Comparison of ENCODE assay signal across 8 cellular contexts in genomic region chr6:154229796-154230195, GRCh38.
DNase-seq lines count a peak whose midpoint lies in the region; ATAC-seq and TF ChIP-seq lines count a peak whose summit lies in the region.

No MANE protein-coding gene starts in this region.

- in situ Hi-C loops in G401 (cut with HindIII; ENCODE audit: low sequenced_read_pairs), result no loop called here

- H3K4me3 ChIP-seq in ovary (no peak overlapping the region), H7 (ENCODE audit: insufficient read depth, low read depth, low read length) (no peak overlapping the region)

- TF ChIP-seq CTCF in CD14-positive monocyte (IDR thresholded peaks at IDR 0.05) (no peak), ovary (IDR thresholded peaks at IDR 0.05) (no peak)

- H3K9me3 Mint-ChIP-seq in CD14-positive monocyte, result peaks cover 0 to 3% (median 0%) of the 10 kb centered on the region in 7 donors
- no peaks in the 10 kb centered on the region for H3K9me3 Mint-ChIP-seq in activated naive CD8-positive, alpha-beta T cell (ENCODE audit: low read depth)

- DNase-seq in CD14-positive monocyte (ENCODE audit: low spot score) (no peak), ovary (no peak), DMS53 treated with DMSO at 0.1 percent for 48 hours (lab: John Stamatoyannopoulos, UW; ENCODE audit: unreplicated experiment) (no peak), H7 (no peak), G401 (ENCODE audit: low spot score) (no peak)

- H3K27ac Mint-ChIP-seq in CD14-positive monocyte, result peak overlapping the region in 4 of 7 donors; percentile 49 to 72 (median 58)
- H3K27ac Mint-ChIP-seq in activated naive CD8-positive, alpha-beta T cell, result peak overlapping the region; percentile 86

- H3K27me3 Mint-ChIP-seq in CD14-positive monocyte (ENCODE audit: low read depth in 3 of 3), result no peaks in the 10 kb centered on the region
- no peaks in the 10 kb centered on the region for H3K27me3 Mint-ChIP-seq in activated naive CD8-positive, alpha-beta T cell

- ATAC-seq in GM21381 (IDR thresholded peaks at IDR 0.05; ENCODE audit: unreplicated experiment) (peak; percentile 68), HG03575 (IDR thresholded peaks at IDR 0.05; ENCODE audit: extremely low read depth, insufficient number of reproducible peaks, low FRiP score, unreplicated experiment) (peak; percentile 40)

- intact Hi-C loops in CD14-positive monocyte (cut with micrococcal nuclease), result no loop called here
- intact Hi-C loops in ovary (cut with DNase I), result no loop called here

- no peaks in the 10 kb centered on the region for H3K36me3 ChIP-seq in ovary
- H3K36me3 ChIP-seq in H7 (replicated peaks; ENCODE audit: control insufficient read depth, insufficient read depth, low read length), result no peaks in the 10 kb centered on the region

- no peak for TF ChIP-seq POLR2A in ovary (IDR thresholded peaks at IDR 0.05)

- TF ChIP-seq EP300 in ovary (IDR thresholded peaks at IDR 0.05), result no peak

- no peaks in the 10 kb centered on the region for H3K27me3 ChIP-seq in ovary
- H3K27me3 ChIP-seq in H7 (ENCODE audit: control insufficient read depth, insufficient read depth, low read length), result no peaks in the 10 kb centered on the region

- no peaks in the 10 kb centered on the region for H3K4me1 ChIP-seq in ovary (ENCODE audit: insufficient read depth)

- H3K27ac ChIP-seq in ovary, result no peak overlapping the region

- H3K36me3 Mint-ChIP-seq in CD14-positive monocyte, result peaks cover 30 to 49% of the 10 kb centered on the region in 2 donors
- H3K36me3 Mint-ChIP-seq in activated naive CD8-positive, alpha-beta T cell, result peaks cover 13% of the 10 kb centered on the region

- peak overlapping the region; percentile 61 to 66 for H3K4me3 Mint-ChIP-seq in CD14-positive monocyte
- H3K4me3 Mint-ChIP-seq in activated naive CD8-positive, alpha-beta T cell, result peak overlapping the region; percentile 57

- H3K9me3 ChIP-seq in ovary, result no peaks in the 10 kb centered on the region

- peaks cover 43% of the 10 kb centered on the region for H3K4me1 Mint-ChIP-seq in CD14-positive monocyte
- peaks cover 86% of the 10 kb centered on the region for H3K4me1 Mint-ChIP-seq in activated naive CD8-positive, alpha-beta T cell (ENCODE audit: low read depth)

- 93 to 95% (median 95%) methylated on average over 6 of the region's 6 CpGs for WGBS in ovary, 3 donors
